ENCODE assay signal across 20 cellular contexts in the genomic region with DNA sequence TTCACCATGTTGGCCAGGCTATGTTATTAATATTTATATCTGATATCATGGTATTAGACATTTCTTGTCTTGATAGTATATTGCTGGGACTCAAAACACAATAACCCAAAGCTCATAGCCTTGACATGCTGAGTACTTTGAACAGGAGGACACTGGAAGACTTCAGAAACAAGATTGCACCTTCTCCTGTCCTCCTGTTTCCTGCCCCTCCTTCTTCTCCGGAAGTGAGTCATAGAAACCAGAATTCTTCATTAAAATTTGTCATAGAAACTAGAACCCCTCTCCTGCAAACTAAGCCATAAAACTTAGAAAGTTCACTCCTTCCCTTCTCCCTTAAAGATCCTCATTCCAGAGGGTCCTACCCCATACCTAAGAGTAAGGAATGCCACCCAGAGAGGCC.
"Had no signal": no experiment of that assay in that cellular context is flagged by ENCODE, and none has a peak within 500 bp of the region (broad histone marks: within the 10 kb centered on the region; RNA-seq: fewer than 3 reads in every experiment).

No MANE protein-coding gene starts in this region.

- H3K27ac ChIP-seq: tibial artery had no signal

- DNase-seq: activated B cell treated with CpG ODN at 0.5 μM for 24 hours; activated CD4-positive, alpha-beta T cell treated with anti-CD3 and anti-CD28 coated beads for 4 hours; activated CD4-positive, alpha-beta T cell treated with anti-CD3 and anti-CD28 coated beads, Interleukin-2, amount 50 U/mL, for 48 hours; activated naive CD4-positive, alpha-beta T cell treated with Interleukin-2 at 50 U/mL for 16 hours; activated naive CD8-positive, alpha-beta T cell treated with anti-CD3 and anti-CD28 coated beads for 36 hours; activated T-cell treated with anti-CD3 and anti-CD28 coated beads, Interleukin-2, amount 50 U/mL, for 48 hours; central memory CD4-positive, alpha-beta T cell; effector memory CD4-positive, alpha-beta T cell; foreskin melanocyte; left colon; mesenchymal stem cell; occipital lobe; posterior cingulate gyrus; small intestine; stimulated activated CD4-positive, alpha-beta T cell treated with anti-CD3 and anti-CD28 coated beads, Interleukin-2, amount 100 ng/mL, for 24 hours; stimulated activated naive CD8-positive, alpha-beta T cell treated with anti-CD3 and anti-CD28 coated beads, Interleukin-15, amount 100 ng/mL, for 72 hours; T-helper 9 cell; tibial artery had no signal

- H3K9me3 ChIP-seq: tibial artery had no signal

- ATAC-seq: left colon; sciatic nerve; stimulated activated effector memory CD8-positive, alpha-beta T cell treated with anti-CD3 and anti-CD28 coated beads, Interleukin-12 subunit alpha, Interleukin-12 subunit beta, amount 100 ng/mL, for 72 hours; stimulated activated naive CD8-positive, alpha-beta T cell treated with anti-CD3 and anti-CD28 coated beads, Interleukin-15, amount 100 ng/mL, for 72 hours had no signal

- H3K36me3 ChIP-seq: tibial artery had no signal

- H3K4me3 ChIP-seq: tibial artery had no signal

- H3K27me3 ChIP-seq: tibial artery had no signal
